ENCODE assay signal across 28 cellular contexts in genomic region chr3:122932251-122932967, GRCh38.
DNase-seq lines count a peak whose midpoint lies in the region; ATAC-seq and TF ChIP-seq lines count a peak whose summit lies in the region.
"Had no signal": no experiment of that assay in that cellular context is flagged by ENCODE, and none has a peak within 500 bp of the region (broad histone marks: within the 10 kb centered on the region; RNA-seq: fewer than 3 reads in every experiment).

No MANE protein-coding gene starts in this region.

- H3K4me3 ChIP-seq in RWPE2 (ENCODE audit: severe bottlenecking) = no peak overlapping the region
- H3K4me3 ChIP-seq in fibroblast of pulmonary artery (replicated peaks; ENCODE audit: low read depth, low read length) = no peak overlapping the region
- H3K4me3 ChIP-seq: prostate gland, stomach, transverse colon had no signal

- no peaks in the 10 kb centered on the region for H3K36me3 Mint-ChIP-seq in activated naive CD4-positive, alpha-beta T cell treated with anti-CD3 and anti-CD28 coated beads for 36 hours (ENCODE audit: low read depth)
- H3K36me3 Mint-ChIP-seq: naive B cell had no signal

- CTCF ChIA-PET in activated naive CD4-positive, alpha-beta T cell treated with anti-CD3 and anti-CD28 coated beads for 36 hours (lab: Charles Lee) = no interaction called here

- H3K27me3 ChIP-seq in RWPE2 (ENCODE audit: insufficient read depth, poor library complexity, severe bottlenecking) = no peaks in the 10 kb centered on the region
- H3K27me3 ChIP-seq: BE2C, neutrophil, transverse colon had no signal

- intact Hi-C loops in posterior vena cava (cut with DNase I) = no loop called here
- intact Hi-C loops in activated naive CD4-positive, alpha-beta T cell treated with anti-CD3 and anti-CD28 coated beads for 36 hours (cut with micrococcal nuclease) = no loop called here

- H3K4me1 Mint-ChIP-seq in activated naive CD4-positive, alpha-beta T cell treated with anti-CD3 and anti-CD28 coated beads for 36 hours (ENCODE audit: low read depth) = no peaks in the 10 kb centered on the region
- H3K4me1 Mint-ChIP-seq: activated CD4-positive, alpha-beta T cell treated with anti-CD3 and anti-CD28 coated beads, Interleukin-2, amount 10 ng/mL, durations not matched to agents 24 days and 14 days; naive B cell had no signal

- no peak overlapping the region for H3K4me3 Mint-ChIP-seq in activated naive CD4-positive, alpha-beta T cell treated with anti-CD3 and anti-CD28 coated beads for 36 hours
- H3K4me3 Mint-ChIP-seq: activated CD4-positive, alpha-beta T cell treated with anti-CD3 and anti-CD28 coated beads, Interleukin-2, amount 10 ng/mL, durations not matched to agents 24 days and 14 days; activated T-cell treated with anti-CD3 and anti-CD28 coated beads, Interleukin-2, amount 50 U/mL, for 4 hours had no signal

- no peaks in the 10 kb centered on the region for H3K9me3 ChIP-seq in RWPE2 (ENCODE audit: severe bottlenecking)
- H3K9me3 ChIP-seq: BE2C, neutrophil, prostate gland, stomach, transverse colon had no signal

- H3K4me1 ChIP-seq in RWPE2 (ENCODE audit: insufficient read depth, poor library complexity, severe bottlenecking) = peaks cover 35% of the 10 kb centered on the region
- H3K4me1 ChIP-seq: prostate gland, stomach, transverse colon had no signal

- peaks cover 2% of the 10 kb centered on the region for H3K27me3 Mint-ChIP-seq in activated naive CD4-positive, alpha-beta T cell treated with anti-CD3 and anti-CD28 coated beads for 36 hours (ENCODE audit: low read depth)

- ATAC-seq in RWPE2 (ENCODE audit: low read depth) (peak; percentile 69), GM19023 (IDR thresholded peaks at IDR 0.05; ENCODE audit: unreplicated experiment) (no peak), HG03521 (IDR thresholded peaks at IDR 0.05; ENCODE audit: unreplicated experiment) (no peak)
- ATAC-seq: activated T-cell treated with anti-CD3 and anti-CD28 coated beads, Interleukin-2, amount 50 U/mL, for 4 hours; left ventricle myocardium superior; Panc1 had no signal

- TF ChIP-seq CTCF in RWPE2 (IDR thresholded peaks at IDR 0.05; ENCODE audit: poor library complexity, severe bottlenecking) (no peak), fibroblast of pulmonary artery (IDR thresholded peaks at IDR 0.05; ENCODE audit: low read length, missing control alignments) (no peak)

- DNase-seq in HT1080 (ENCODE audit: low read depth) = peak; percentile 77
- DNase-seq in RWPE2 (ENCODE audit: low spot score) = no peak
- peak; percentile 22 for DNase-seq in fibroblast of pulmonary artery (ENCODE audit: low read depth)
- DNase-seq in posterior vena cava (ENCODE audit: low spot score) = peak; percentile 8
- no peak for DNase-seq in activated naive CD4-positive, alpha-beta T cell treated with anti-CD3 and anti-CD28 coated beads for 36 hours
- no peak for DNase-seq in activated T-cell treated with anti-CD3 and anti-CD28 coated beads, Interleukin-2, amount 50 U/mL, for 48 hours
- DNase-seq: activated CD4-positive, alpha-beta T cell treated with anti-CD3 and anti-CD28 coated beads, Interleukin-2, amount 10 ng/mL, durations not matched to agents 24 days and 14 days; activated naive CD4-positive, alpha-beta T cell; activated T-cell treated with anti-CD3 and anti-CD28 coated beads, Interleukin-2, amount 50 U/mL, for 4 hours; BE2C; effector CD4-positive, alpha-beta T cell; erythroblast; foreskin fibroblast; H7; Karpas-422; left ventricle myocardium superior; naive B cell; NCI-H1694; NCI-H510A treated with DMSO at 0.1 percent for 48 hours; stomach; T1000; transverse colon had no signal

- H3K27ac Mint-ChIP-seq in activated naive CD4-positive, alpha-beta T cell treated with anti-CD3 and anti-CD28 coated beads for 36 hours = no peak overlapping the region
- H3K27ac Mint-ChIP-seq: activated CD4-positive, alpha-beta T cell treated with anti-CD3 and anti-CD28 coated beads, Interleukin-2, amount 10 ng/mL, durations not matched to agents 24 days and 14 days had no signal

- no peaks in the 10 kb centered on the region for H3K9me3 Mint-ChIP-seq in activated naive CD4-positive, alpha-beta T cell treated with anti-CD3 and anti-CD28 coated beads for 36 hours
- H3K9me3 Mint-ChIP-seq: activated CD4-positive, alpha-beta T cell treated with anti-CD3 and anti-CD28 coated beads, Interleukin-2, amount 10 ng/mL, durations not matched to agents 24 days and 14 days; activated T-cell treated with anti-CD3 and anti-CD28 coated beads, Interleukin-2, amount 50 U/mL, for 4 hours; brain; naive B cell had no signal

- H3K27ac ChIP-seq in RWPE2 (ENCODE audit: poor library complexity, severe bottlenecking) = peak overlapping the region; percentile 91
- H3K27ac ChIP-seq: neutrophil, prostate gland, stomach, transverse colon had no signal

- no peaks in the 10 kb centered on the region for H3K36me3 ChIP-seq in RWPE2 (ENCODE audit: low read depth)
- H3K36me3 ChIP-seq: BE2C, neutrophil, prostate gland, stomach, transverse colon had no signal

Comparison
In these comparisons a context has a peak if more than half of its experiments do, and no peak if none do; other contexts are left out.
1. DNase-seq: peak in HT1080 (single experiment), fibroblast of pulmonary artery (single experiment) and posterior vena cava (single experiment); none in RWPE2 (single experiment), activated naive CD4-positive, alpha-beta T cell treated with anti-CD3 and anti-CD28 coated beads for 36 hours (single experiment) and activated T-cell treated with anti-CD3 and anti-CD28 coated beads, Interleukin-2, amount 50 U/mL, for 48 hours (0 of 2).